In genomic region chr18:57837917-57838548, GRCh38 we compare ENCODE assay signal across 8 cellular contexts. TPM values are rescaled to one million over a fixed set of nuclear protein-coding genes. Genes with fewer than 3 reads are reported as not detected.
A peak's percentile ranks its signal among the peaks of the same experiment; 100 is the strongest.
DNase-seq lines count a peak whose midpoint lies in the region; ATAC-seq lines count a peak whose summit lies in the region.

No MANE protein-coding gene starts in this region.

- peaks cover 31% of the 10 kb centered on the region for H3K27me3 Mint-ChIP-seq in activated CD4-positive, alpha-beta memory T cell treated with anti-CD3 and anti-CD28 coated beads, Interleukin-2, amount 10 ng/mL, durations not matched to agents 7 days and 5 days

- ATAC-seq in GM19035 (IDR thresholded peaks at IDR 0.05; ENCODE audit: unreplicated experiment) (peak; percentile 83), HG02938 (IDR thresholded peaks at IDR 0.05; ENCODE audit: unreplicated experiment) (peak; percentile 82), left cardiac atrium (no peak)

- CTCF ChIA-PET in activated CD4-positive, alpha-beta memory T cell treated with anti-CD3 and anti-CD28 coated beads, Interleukin-2, amount 10 ng/mL, durations not matched to agents 7 days and 5 days (lab: Charles Lee), result no interaction called here

- no peak overlapping the region for H3K4me3 Mint-ChIP-seq in activated CD4-positive, alpha-beta memory T cell treated with anti-CD3 and anti-CD28 coated beads, Interleukin-2, amount 10 ng/mL, durations not matched to agents 7 days and 5 days

- intact Hi-C loops in left cardiac atrium (cut with DNase I), result no loop called here

- POLR2A ChIA-PET in activated CD4-positive, alpha-beta memory T cell treated with anti-CD3 and anti-CD28 coated beads, Interleukin-2, amount 10 ng/mL, durations not matched to agents 7 days and 5 days (lab: Charles Lee), result interaction anchor here (1.5 kb wide), 1 partner anchor 216 kb away, joined by 3 read pairs; the partner anchor contains the start of gene NARS1

- peaks cover 14% of the 10 kb centered on the region for H3K36me3 Mint-ChIP-seq in activated CD4-positive, alpha-beta memory T cell treated with anti-CD3 and anti-CD28 coated beads, Interleukin-2, amount 10 ng/mL, durations not matched to agents 7 days and 5 days (ENCODE audit: low read depth)

- H3K9me3 Mint-ChIP-seq in activated CD4-positive, alpha-beta memory T cell treated with anti-CD3 and anti-CD28 coated beads, Interleukin-2, amount 10 ng/mL, durations not matched to agents 7 days and 5 days, result peaks cover 18% of the 10 kb centered on the region

- no peak overlapping the region for H3K27ac Mint-ChIP-seq in activated CD4-positive, alpha-beta memory T cell treated with anti-CD3 and anti-CD28 coated beads, Interleukin-2, amount 10 ng/mL, durations not matched to agents 7 days and 5 days

- H3K4me1 Mint-ChIP-seq in activated CD4-positive, alpha-beta memory T cell treated with anti-CD3 and anti-CD28 coated beads, Interleukin-2, amount 10 ng/mL, durations not matched to agents 7 days and 5 days, result peaks cover 39% of the 10 kb centered on the region

- DNase-seq in activated CD4-positive, alpha-beta memory T cell treated with anti-CD3 and anti-CD28 coated beads, Interleukin-2, amount 10 ng/mL, durations not matched to agents 7 days and 5 days, result peak; percentile 35
- DNase-seq in stimulated activated CD4-positive, alpha-beta T cell treated with anti-CD3 and anti-CD28 coated beads, Interleukin-15, amount 100 ng/mL, for 24 hours, result peak; percentile 73
- DNase-seq in left cardiac atrium (no peak), DMS153 (lab: John Stamatoyannopoulos, UW) (no peak), NOMO-1 (lab: John Stamatoyannopoulos, UW; ENCODE audit: unreplicated experiment in 2 of 2) (no peak), HuH-7.5 (ENCODE audit: low spot score) (no peak)

RNA-seq across cellular contexts. Expression of gene ATP8B1, which starts 34.9 kb away (rescaled TPM):
- not detected for total RNA-seq in activated CD4-positive, alpha-beta memory T cell treated with anti-CD3 and anti-CD28 coated beads, Interleukin-2, amount 10 ng/mL, durations not matched to agents 7 days and 5 days
- total RNA-seq in left cardiac atrium, result 10 to 100 TPM in 1 of 2 donors, 1 to 10 TPM in 1; 6.4 to 14.9 TPM

Comparison
In these comparisons a context has a peak if more than half of its experiments do, and no peak if none do; other contexts are left out.
1. ATAC-seq: peak in GM19035 (single experiment) and HG02938 (single experiment); none in left cardiac atrium (0 of 2).
2. DNase-seq: peak in activated CD4-positive, alpha-beta memory T cell treated with anti-CD3 and anti-CD28 coated beads, Interleukin-2, amount 10 ng/mL, durations not matched to agents 7 days and 5 days (single experiment) and stimulated activated CD4-positive, alpha-beta T cell treated with anti-CD3 and anti-CD28 coated beads, Interleukin-15, amount 100 ng/mL, for 24 hours (single experiment); none in left cardiac atrium (single experiment), DMS153 (single experiment), NOMO-1 (0 of 2) and HuH-7.5 (single experiment).
3. RNA of gene ATP8B1, which starts 34.9 kb away (total RNA-seq): 6.4 to 14.9 TPM in left cardiac atrium; not detected in activated CD4-positive, alpha-beta memory T cell treated with anti-CD3 and anti-CD28 coated beads, Interleukin-2, amount 10 ng/mL, durations not matched to agents 7 days and 5 days; every median in the first group is over 4 times any median in the second.